Comparison of ENCODE assay signal across 8 cellular contexts in genomic region chr10:5665380-5666323, GRCh38. TPM values are rescaled to one million over a fixed set of nuclear protein-coding genes. Genes with fewer than 3 reads are reported as not detected.
DNase-seq lines count a peak whose midpoint lies in the region; ATAC-seq and TF ChIP-seq lines count a peak whose summit lies in the region.

No MANE protein-coding gene starts in this region.

- H3K4me1 ChIP-seq in heart right ventricle = peaks cover 0 to 34% (median 17%) of the 10 kb centered on the region in 9 donors
- H3K4me1 ChIP-seq in prostate gland (replicated peaks) = peaks cover 3% of the 10 kb centered on the region

- no peaks in the 10 kb centered on the region for H3K36me3 Mint-ChIP-seq in activated T-helper 2 cell treated with anti-CD3 and anti-CD28 coated beads, Interferon-gamma antibody, Interleukin-2, Interleukin-4, amounts not matched to agents 10 μg/mL and 5 μg/mL and 100 μg/mL, durations not matched to agents 14 hours and 24 hours and 36 hours (ENCODE audit: low read depth)

- no peak for TF ChIP-seq CTCF in heart right ventricle (IDR thresholded peaks at IDR 0.05)
- TF ChIP-seq CTCF in prostate gland (IDR thresholded peaks at IDR 0.05) = peak in 1 of 4 experiments; percentile 3

- peak overlapping the region; percentile 50 to 86 (median 80) for H3K27ac ChIP-seq in heart right ventricle
- peak overlapping the region; percentile 73 to 80 for H3K27ac ChIP-seq in prostate gland

- H3K9me3 Mint-ChIP-seq in activated T-helper 2 cell treated with anti-CD3 and anti-CD28 coated beads, Interferon-gamma antibody, Interleukin-2, Interleukin-4, amounts not matched to agents 10 μg/mL and 5 μg/mL and 100 μg/mL, durations not matched to agents 14 hours and 24 hours and 36 hours = no peaks in the 10 kb centered on the region

- H3K4me3 Mint-ChIP-seq in activated T-helper 2 cell treated with anti-CD3 and anti-CD28 coated beads, Interferon-gamma antibody, Interleukin-2, Interleukin-4, amounts not matched to agents 10 μg/mL and 5 μg/mL and 100 μg/mL, durations not matched to agents 14 hours and 24 hours and 36 hours (ENCODE audit: low read depth) = peak overlapping the region; percentile 77

- intact Hi-C loops in Right ventricle myocardium inferior (cut with DNase I) = loop anchor here (5.0 kb wide), 1 partner anchor 33 kb away; no protein-coding TSS in a partner anchor
- intact Hi-C loops in cardiac septum (cut with DNase I) = no loop called here
- intact Hi-C loops in activated T-helper 2 cell treated with anti-CD3 and anti-CD28 coated beads, Interferon-gamma antibody, Interleukin-2, Interleukin-4, amounts not matched to agents 10 μg/mL and 5 μg/mL and 100 μg/mL, durations not matched to agents 14 hours and 24 hours and 36 hours (cut with micrococcal nuclease) = no loop called here
- intact Hi-C loops in heart right ventricle (cut with DNase I) = no loop called here
- intact Hi-C loops in prostate gland (cut with DNase I) = no loop called here

- H3K4me1 Mint-ChIP-seq in activated T-helper 2 cell treated with anti-CD3 and anti-CD28 coated beads, Interferon-gamma antibody, Interleukin-2, Interleukin-4, amounts not matched to agents 10 μg/mL and 5 μg/mL and 100 μg/mL, durations not matched to agents 14 hours and 24 hours and 36 hours (ENCODE audit: low read depth) = peaks cover 19% of the 10 kb centered on the region

- DNase-seq in Right ventricle myocardium inferior (ENCODE audit: missing footprints) (no peak), cardiac septum (ENCODE audit: low spot score) (no peak), KG1 (lab: John Stamatoyannopoulos, UW) (peak; percentile 61), heart right ventricle (peak in 1 of 2 donors; percentile 54), prostate gland (ENCODE audit: low spot score) (no peak)
- no peak for DNase-seq in activated T-helper 2 cell treated with anti-CD3 and anti-CD28 coated beads, Interferon-gamma antibody, Interleukin-2, Interleukin-4, amounts not matched to agents 10 μg/mL and 5 μg/mL and 100 μg/mL, durations not matched to agents 14 hours and 24 hours and 36 hours (ENCODE audit: low spot score)
- no peak for DNase-seq in stimulated activated CD4-positive, alpha-beta T cell treated with anti-CD3 and anti-CD28 coated beads, Interleukin-4, amount 100 ng/mL, for 24 hours

- no peaks in the 10 kb centered on the region for H3K9me3 ChIP-seq in heart right ventricle
- no peaks in the 10 kb centered on the region for H3K9me3 ChIP-seq in prostate gland

- H3K36me3 ChIP-seq in heart right ventricle (no peaks in the 10 kb centered on the region), prostate gland (no peaks in the 10 kb centered on the region)

- peak; percentile 69 for ATAC-seq in Right ventricle myocardium inferior
- ATAC-seq in heart right ventricle = peak; percentile 60 to 81 (median 70)
- ATAC-seq in GM18858 (IDR thresholded peaks at IDR 0.05; ENCODE audit: unreplicated experiment) = no peak

- no peak for TF ChIP-seq POLR2A in prostate gland (IDR thresholded peaks at IDR 0.05)

- H3K27me3 ChIP-seq in heart right ventricle (no peaks in the 10 kb centered on the region), prostate gland (replicated peaks; ENCODE audit: insufficient read depth) (no peaks in the 10 kb centered on the region)

- 7% methylated on average over 43 of the region's 43 CpGs for WGBS in heart right ventricle, 2 donors
- 6% methylated on average over 26 of the region's 43 CpGs for WGBS in prostate gland

- H3K27ac Mint-ChIP-seq in activated T-helper 2 cell treated with anti-CD3 and anti-CD28 coated beads, Interferon-gamma antibody, Interleukin-2, Interleukin-4, amounts not matched to agents 10 μg/mL and 5 μg/mL and 100 μg/mL, durations not matched to agents 14 hours and 24 hours and 36 hours = no peak overlapping the region

- H3K4me3 ChIP-seq in heart right ventricle = peak overlapping the region; percentile 66 to 99 (median 96)
- peak overlapping the region; percentile 69 to 89 for H3K4me3 ChIP-seq in prostate gland

- peaks cover 6% of the 10 kb centered on the region for H3K27me3 Mint-ChIP-seq in activated T-helper 2 cell treated with anti-CD3 and anti-CD28 coated beads, Interferon-gamma antibody, Interleukin-2, Interleukin-4, amounts not matched to agents 10 μg/mL and 5 μg/mL and 100 μg/mL, durations not matched to agents 14 hours and 24 hours and 36 hours (ENCODE audit: low read depth)

RNA-seq across cellular contexts. Expression of gene ASB13, which starts 0.7 kb away (rescaled TPM):
- total RNA-seq in Right ventricle myocardium inferior (15.4 TPM), cardiac septum (10.2 TPM), heart right ventricle (10 to 100 TPM in 9 of 10 donors, 1 to 10 TPM in 1; 9.3 to 16.3 (median 13.4) TPM), prostate gland (10 to 100 TPM; 16.6 to 24.5 TPM)
- total RNA-seq in activated T-helper 2 cell treated with anti-CD3 and anti-CD28 coated beads, Interferon-gamma antibody, Interleukin-2, Interleukin-4, amounts not matched to agents 10 μg/mL and 5 μg/mL and 100 μg/mL, durations not matched to agents 14 hours and 24 hours and 36 hours = 15.2 and 15.5 TPM in 2 replicates
- polyA plus RNA-seq in heart right ventricle = 10 to 100 TPM in 1 of 2 donors, 1 to 10 TPM in 1; 8.4 to 18.0 TPM

RNA-seq across cellular contexts. Expression of gene TASOR2, which starts 19.0 kb away (rescaled TPM):
- total RNA-seq in Right ventricle myocardium inferior (36.7 TPM), cardiac septum (38.8 TPM), heart right ventricle (10 to 100 TPM; 26.9 to 45.6 (median 34.6) TPM), prostate gland (10 to 100 TPM; 55.0 to 97.9 TPM)
- total RNA-seq in activated T-helper 2 cell treated with anti-CD3 and anti-CD28 coated beads, Interferon-gamma antibody, Interleukin-2, Interleukin-4, amounts not matched to agents 10 μg/mL and 5 μg/mL and 100 μg/mL, durations not matched to agents 14 hours and 24 hours and 36 hours = 60.1 and 68.7 TPM in 2 replicates
- polyA plus RNA-seq in heart right ventricle = 10 to 100 TPM in 1 of 2 donors, 1 to 10 TPM in 1; 7.0 to 19.7 TPM
